ENCODE assay signal across 20 cellular contexts in the genomic region with DNA sequence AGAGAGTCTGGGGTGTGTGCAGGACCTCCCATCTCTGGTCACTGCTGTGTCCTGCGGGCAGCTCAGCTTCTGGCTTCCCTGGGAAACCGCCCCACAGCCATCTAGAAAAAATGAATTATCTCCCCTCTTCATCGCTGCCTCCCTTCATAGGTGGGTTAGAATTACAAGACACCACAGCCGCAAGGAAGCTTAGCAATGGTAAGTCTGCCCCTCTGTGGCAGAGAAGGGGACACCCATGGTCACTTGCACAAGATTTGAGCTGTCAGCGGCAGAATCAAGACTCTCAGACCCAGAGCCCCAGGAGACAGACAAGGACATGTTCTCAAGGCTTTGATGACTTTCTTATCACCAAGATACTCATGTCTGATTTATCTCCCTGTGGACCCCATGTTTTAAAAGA.
A peak's percentile ranks its signal among the peaks of the same experiment; 100 is the strongest.
DNase-seq lines count a peak whose midpoint lies in the region; ATAC-seq and TF ChIP-seq lines count a peak whose summit lies in the region.
"Had no signal": no experiment of that assay in that cellular context is flagged by ENCODE, and none has a peak within 500 bp of the region (broad histone marks: within the 10 kb centered on the region; RNA-seq: fewer than 3 reads in every experiment).

No MANE protein-coding gene starts in this region.

- H3K4me3 Mint-ChIP-seq in activated naive CD4-positive, alpha-beta T cell treated with anti-CD3 and anti-CD28 coated beads, Interleukin-2, amount 10 ng/mL, durations not matched to agents 7 days and 5 days = no peak overlapping the region
- H3K4me3 Mint-ChIP-seq: activated naive CD8-positive, alpha-beta T cell treated with anti-CD3 and anti-CD28 coated beads, Interleukin-2, amount 10 ng/mL, durations not matched to agents 7 days and 5 days; CD4-positive, alpha-beta memory T cell; mesothelial cell of epicardium; natural killer cell treated with Interleukin-12 subunit alpha and Interleukin-12 subunit beta and Interleukin-15 and Interleukin-18, amount 100 ng/mL, for 72 hours; stimulated activated memory B cell treated with anti-CD40 and anti-IgM and Interleukin-4, amounts not matched to agents 10 μg/mL and 1 μg/mL and 100 μg/mL, for 72 hours had no signal

- H3K27me3 Mint-ChIP-seq in activated naive CD4-positive, alpha-beta T cell treated with anti-CD3 and anti-CD28 coated beads, Interleukin-2, amount 10 ng/mL, durations not matched to agents 7 days and 5 days = peaks cover 59% of the 10 kb centered on the region

- H3K9me3 Mint-ChIP-seq in activated naive CD4-positive, alpha-beta T cell treated with anti-CD3 and anti-CD28 coated beads, Interleukin-2, amount 10 ng/mL, durations not matched to agents 7 days and 5 days = no peaks in the 10 kb centered on the region
- H3K9me3 Mint-ChIP-seq: activated naive CD8-positive, alpha-beta T cell treated with anti-CD3 and anti-CD28 coated beads, Interleukin-2, amount 10 ng/mL, durations not matched to agents 7 days and 5 days; CD4-positive, alpha-beta memory T cell; mesothelial cell of epicardium; natural killer cell treated with Interleukin-12 subunit alpha and Interleukin-12 subunit beta and Interleukin-15 and Interleukin-18, amount 100 ng/mL, for 72 hours; stimulated activated memory B cell treated with anti-CD40 and anti-IgM and Interleukin-4, amounts not matched to agents 10 μg/mL and 1 μg/mL and 100 μg/mL, for 72 hours had no signal

- no peaks in the 10 kb centered on the region for H3K36me3 ChIP-seq in DND-41 (ENCODE audit: insufficient read depth, low read length)
- H3K36me3 ChIP-seq: thoracic aorta had no signal

- DNase-seq in DND-41 (no peak), OCI-M1 (lab: John Stamatoyannopoulos, UW) (peak; percentile 27), iPS-NIHi11 (ENCODE audit: low spot score) (peak; percentile 22)
- no peak for DNase-seq in activated naive CD4-positive, alpha-beta T cell treated with anti-CD3 and anti-CD28 coated beads, Interleukin-2, amount 10 ng/mL, durations not matched to agents 7 days and 5 days
- no peak for DNase-seq in effector CD4-positive, alpha-beta T cell
- no peak for DNase-seq in activated T-cell treated with anti-CD3 and anti-CD28 coated beads, Interleukin-2, amount 50 U/mL, for 48 hours
- DNase-seq: activated naive CD8-positive, alpha-beta T cell treated with anti-CD3 and anti-CD28 coated beads, Interleukin-2, amount 10 ng/mL, durations not matched to agents 7 days and 5 days; CD4-positive, alpha-beta memory T cell; cerebellar nuclear complex; DMS79; left colon; MV-4-11; NCI-H187; posterior cingulate gyrus had no signal

- CTCF ChIA-PET in activated naive CD4-positive, alpha-beta T cell treated with anti-CD3 and anti-CD28 coated beads, Interleukin-2, amount 10 ng/mL, durations not matched to agents 7 days and 5 days (lab: Charles Lee) = interaction anchor here (1.1 kb wide), 1 partner anchor 11 kb away, joined by 4 read pairs; no protein-coding TSS in a partner anchor

- no peaks in the 10 kb centered on the region for H3K4me1 ChIP-seq in DND-41 (ENCODE audit: insufficient read depth, low read length)

- ATAC-seq in DND-41 (ENCODE audit: insufficient read depth, low read depth) = no peak
- ATAC-seq: esophagus mucosa; left colon; stimulated activated memory B cell treated with anti-CD40 and anti-IgM and Interleukin-4, amounts not matched to agents 10 μg/mL and 1 μg/mL and 100 μg/mL, for 72 hours had no signal

- peak; percentile 19 for TF ChIP-seq CTCF in DND-41 (IDR thresholded peaks at IDR 0.05; ENCODE audit: borderline replicate concordance, extremely low read depth, low read length, poor library complexity, severe bottlenecking)
- TF ChIP-seq CTCF in GM12873 (IDR thresholded peaks at IDR 0.05; ENCODE audit: insufficient read depth, low read depth, low read length, missing control alignments) = peak; percentile 30

- no peak overlapping the region for H3K4me2 ChIP-seq in DND-41 (ENCODE audit: insufficient read depth, low read length)

- no peaks in the 10 kb centered on the region for H4K20me1 ChIP-seq in DND-41 (ENCODE audit: insufficient read depth, low read length)

- no peak overlapping the region for H3K27ac Mint-ChIP-seq in activated naive CD4-positive, alpha-beta T cell treated with anti-CD3 and anti-CD28 coated beads, Interleukin-2, amount 10 ng/mL, durations not matched to agents 7 days and 5 days
- H3K27ac Mint-ChIP-seq: activated naive CD8-positive, alpha-beta T cell treated with anti-CD3 and anti-CD28 coated beads, Interleukin-2, amount 10 ng/mL, durations not matched to agents 7 days and 5 days; CD4-positive, alpha-beta memory T cell; mesothelial cell of epicardium; natural killer cell treated with Interleukin-12 subunit alpha and Interleukin-12 subunit beta and Interleukin-15 and Interleukin-18, amount 100 ng/mL, for 72 hours; stimulated activated memory B cell treated with anti-CD40 and anti-IgM and Interleukin-4, amounts not matched to agents 10 μg/mL and 1 μg/mL and 100 μg/mL, for 72 hours had no signal

- no peak overlapping the region for H3K4me3 ChIP-seq in DND-41 (ENCODE audit: low read depth in 1 of 2, low read length in 2 of 2)
- H3K4me3 ChIP-seq: thoracic aorta had no signal

- no peaks in the 10 kb centered on the region for H3K4me1 Mint-ChIP-seq in activated naive CD4-positive, alpha-beta T cell treated with anti-CD3 and anti-CD28 coated beads, Interleukin-2, amount 10 ng/mL, durations not matched to agents 7 days and 5 days
- H3K4me1 Mint-ChIP-seq: activated naive CD8-positive, alpha-beta T cell treated with anti-CD3 and anti-CD28 coated beads, Interleukin-2, amount 10 ng/mL, durations not matched to agents 7 days and 5 days had no signal

- H3K36me3 Mint-ChIP-seq in activated naive CD4-positive, alpha-beta T cell treated with anti-CD3 and anti-CD28 coated beads, Interleukin-2, amount 10 ng/mL, durations not matched to agents 7 days and 5 days = no peaks in the 10 kb centered on the region
- H3K36me3 Mint-ChIP-seq: activated naive CD8-positive, alpha-beta T cell treated with anti-CD3 and anti-CD28 coated beads, Interleukin-2, amount 10 ng/mL, durations not matched to agents 7 days and 5 days; CD4-positive, alpha-beta memory T cell; mesothelial cell of epicardium; natural killer cell treated with Interleukin-12 subunit alpha and Interleukin-12 subunit beta and Interleukin-15 and Interleukin-18, amount 100 ng/mL, for 72 hours; stimulated activated memory B cell treated with anti-CD40 and anti-IgM and Interleukin-4, amounts not matched to agents 10 μg/mL and 1 μg/mL and 100 μg/mL, for 72 hours had no signal

- H3K9me3 ChIP-seq in DND-41 (ENCODE audit: insufficient read depth, low read length, severe bottlenecking) = no peaks in the 10 kb centered on the region
- H3K9me3 ChIP-seq: thoracic aorta had no signal

- H3K9ac ChIP-seq in DND-41 (ENCODE audit: low read depth, low read length) = no peak overlapping the region

- no peaks in the 10 kb centered on the region for H3K79me2 ChIP-seq in DND-41 (ENCODE audit: insufficient read depth, low read length)

- H3K27ac ChIP-seq in DND-41 (ENCODE audit: low read length) = no peak overlapping the region
- H3K27ac ChIP-seq: thoracic aorta had no signal

- H2AFZ ChIP-seq in DND-41 (ENCODE audit: low read depth, low read length) = no peak overlapping the region

- no peaks in the 10 kb centered on the region for H3K27me3 ChIP-seq in DND-41 (ENCODE audit: insufficient read depth, low read length, poor library complexity)

Comparison
In these comparisons a context has a peak if more than half of its experiments do, and no peak if none do; other contexts are left out.
1. DNase-seq: peak in OCI-M1 (single experiment) and iPS-NIHi11 (single experiment); none in DND-41 (single experiment), activated naive CD4-positive, alpha-beta T cell treated with anti-CD3 and anti-CD28 coated beads, Interleukin-2, amount 10 ng/mL, durations not matched to agents 7 days and 5 days (single experiment), effector CD4-positive, alpha-beta T cell (single experiment) and activated T-cell treated with anti-CD3 and anti-CD28 coated beads, Interleukin-2, amount 50 U/mL, for 48 hours (0 of 2).